In the genomic region with DNA sequence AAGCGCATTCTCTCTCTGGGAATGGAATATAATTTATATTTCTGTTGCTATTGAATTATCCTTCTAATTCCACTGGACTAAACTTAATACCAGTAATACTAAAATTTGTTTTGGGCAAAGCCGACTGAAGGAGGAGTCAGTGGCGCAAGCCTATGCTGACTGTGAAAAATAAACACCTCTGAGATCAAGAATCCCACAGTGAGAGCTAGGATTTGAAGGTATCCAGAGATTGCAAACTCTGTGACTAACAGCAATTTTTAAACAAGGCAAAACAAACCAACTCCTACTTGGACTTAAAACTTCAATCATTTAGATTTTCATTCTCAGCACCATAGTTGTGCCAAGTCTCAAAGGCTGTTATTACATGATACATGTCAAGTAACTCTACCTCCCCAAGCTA, we compare ENCODE assay signal across 18 cellular contexts.
DNase-seq lines count a peak whose midpoint lies in the region; ATAC-seq, FAIRE-seq and TF ChIP-seq lines count a peak whose summit lies in the region.
"Had no signal": no experiment of that assay in that cellular context is flagged by ENCODE, and none has a peak within 500 bp of the region (broad histone marks: within the 10 kb centered on the region; RNA-seq: fewer than 3 reads in every experiment).

No MANE protein-coding gene starts in this region.

- CTCF ChIA-PET in activated CD8-positive, alpha-beta T cell treated with anti-CD3 and anti-CD28 coated beads, Interleukin-2, amount 10 ng/mL, durations not matched to agents 7 days and 5 days (lab: Charles Lee): interaction anchor here (3.4 kb wide), 1 partner anchor 18 kb away, joined by 9 read pairs; no protein-coding TSS in a partner anchor

- no peak for TF ChIP-seq POLR2A in gastroesophageal sphincter (IDR thresholded peaks at IDR 0.05)

- H3K9me3 ChIP-seq in gastroesophageal sphincter: no peaks in the 10 kb centered on the region
- H3K9me3 ChIP-seq: A549, Caco-2 had no signal

- H3K4me3 ChIP-seq in gastroesophageal sphincter (no peak overlapping the region), rectal smooth muscle tissue (ENCODE audit: low read length) (no peak overlapping the region)
- H3K4me3 ChIP-seq: A549, GM23338 had no signal

- DNase-seq in D721Med (ENCODE audit: insufficient read length, low spot score) (no peak), amniotic epithelial cell (ENCODE audit: low read depth) (peak; percentile 43), DMS153 (lab: John Stamatoyannopoulos, UW) (no peak)
- no peak for DNase-seq in activated naive CD4-positive, alpha-beta T cell treated with Interleukin-2 at 50 U/mL for 16 hours
- no peak for DNase-seq in activated CD8-positive, alpha-beta T cell treated with anti-CD3 and anti-CD28 coated beads, Interleukin-2, amount 10 ng/mL, durations not matched to agents 7 days and 5 days
- DNase-seq: AML-193; Caco-2; CD4-positive, alpha-beta T cell; DMS79 treated with DMSO at 0.1 percent for 48 hours; GF-D8; HCEC 1CT had no signal

- H3K4me1 Mint-ChIP-seq in activated CD8-positive, alpha-beta T cell treated with anti-CD3 and anti-CD28 coated beads, Interleukin-2, amount 10 ng/mL, durations not matched to agents 7 days and 5 days (ENCODE audit: low read depth): no peaks in the 10 kb centered on the region

- H3K4me3 Mint-ChIP-seq in activated CD8-positive, alpha-beta T cell treated with anti-CD3 and anti-CD28 coated beads, Interleukin-2, amount 10 ng/mL, durations not matched to agents 7 days and 5 days: no peak overlapping the region
- H3K4me3 Mint-ChIP-seq: CD4-positive, alpha-beta T cell; GM23338 had no signal

- H3K27me3 Mint-ChIP-seq in activated CD8-positive, alpha-beta T cell treated with anti-CD3 and anti-CD28 coated beads, Interleukin-2, amount 10 ng/mL, durations not matched to agents 7 days and 5 days (ENCODE audit: low read depth): peaks cover 4% of the 10 kb centered on the region

- H3K4me1 ChIP-seq in gastroesophageal sphincter (peaks cover 0 to 33% (median 3%) of the 10 kb centered on the region in 3 donors), rectal smooth muscle tissue (ENCODE audit: control insufficient read depth, insufficient read depth, low read length) (peaks cover 5% of the 10 kb centered on the region)
- H3K4me1 ChIP-seq: A549 had no signal

- H3K27ac ChIP-seq in gastroesophageal sphincter (peak overlapping the region; percentile 3 to 56 (median 47)), rectal smooth muscle tissue (ENCODE audit: low read depth, low read length) (peak overlapping the region; percentile 17)
- H3K27ac ChIP-seq: 22Rv1, A549, C4-2B had no signal

- POLR2A ChIA-PET in activated CD8-positive, alpha-beta T cell treated with anti-CD3 and anti-CD28 coated beads, Interleukin-2, amount 10 ng/mL, durations not matched to agents 7 days and 5 days (lab: Charles Lee): no interaction called here

- peaks cover 0 to 23% of the 10 kb centered on the region in 2 donors for H3K36me3 ChIP-seq in gastroesophageal sphincter
- no peaks in the 10 kb centered on the region for H3K36me3 ChIP-seq in rectal smooth muscle tissue (ENCODE audit: control insufficient read depth, insufficient read depth, low read length)

- H3K36me3 Mint-ChIP-seq in activated CD8-positive, alpha-beta T cell treated with anti-CD3 and anti-CD28 coated beads, Interleukin-2, amount 10 ng/mL, durations not matched to agents 7 days and 5 days (ENCODE audit: low read depth): no peaks in the 10 kb centered on the region

- TF ChIP-seq CTCF in D721Med (IDR thresholded peaks at IDR 0.05; ENCODE audit: insufficient read depth, missing control alignments): no peak
- no peak for TF ChIP-seq CTCF in gastroesophageal sphincter (IDR thresholded peaks at IDR 0.05)

- FAIRE-seq in D721Med (lab: Jason Lieb, UNC): peak; percentile 11
- FAIRE-seq: A549, H54 had no signal

- WGBS in gastroesophageal sphincter (ENCODE audit: low coverage in 1 of 2), 2 donors: 37 to 68% methylated on average over 3 of the region's 3 CpGs

- H3K27me3 ChIP-seq in gastroesophageal sphincter (no peaks in the 10 kb centered on the region), rectal smooth muscle tissue (ENCODE audit: control insufficient read depth, insufficient read depth, low read length) (no peaks in the 10 kb centered on the region)

- no peak overlapping the region for H3K9ac ChIP-seq in rectal smooth muscle tissue (ENCODE audit: low read length)

- H3K27ac Mint-ChIP-seq in activated CD8-positive, alpha-beta T cell treated with anti-CD3 and anti-CD28 coated beads, Interleukin-2, amount 10 ng/mL, durations not matched to agents 7 days and 5 days: no peak overlapping the region
- H3K27ac Mint-ChIP-seq: CD4-positive, alpha-beta T cell; GM23338 had no signal

- TF ChIP-seq EP300 in gastroesophageal sphincter (IDR thresholded peaks at IDR 0.05): no peak

- ATAC-seq in gastroesophageal sphincter: peak; percentile 44
- ATAC-seq in activated CD8-positive, alpha-beta T cell treated with anti-CD3 and anti-CD28 coated beads, Interleukin-2, amount 10 ng/mL, durations not matched to agents 7 days and 5 days: no peak
- ATAC-seq: A549, GM23338 had no signal

- H3K9me3 Mint-ChIP-seq in activated CD8-positive, alpha-beta T cell treated with anti-CD3 and anti-CD28 coated beads, Interleukin-2, amount 10 ng/mL, durations not matched to agents 7 days and 5 days (ENCODE audit: insufficient read depth): no peaks in the 10 kb centered on the region
- H3K9me3 Mint-ChIP-seq: CD4-positive, alpha-beta T cell; GM23338 had no signal
